18 cellular contexts compared by ENCODE assay signal in genomic region chr4:185881427-185881826, GRCh38.
A peak's percentile ranks its signal among the peaks of the same experiment; 100 is the strongest.
DNase-seq lines count a peak whose midpoint lies in the region; ATAC-seq, FAIRE-seq and TF ChIP-seq lines count a peak whose summit lies in the region.
"Had no signal": no experiment of that assay in that cellular context is flagged by ENCODE, and none has a peak within 500 bp of the region (broad histone marks: within the 10 kb centered on the region; RNA-seq: fewer than 3 reads in every experiment).

No MANE protein-coding gene starts in this region.

- no peak for TF ChIP-seq CTCF in osteoblast (IDR thresholded peaks at IDR 0.05; ENCODE audit: extremely low read depth, low read depth, low read length)

- H3K9me3 ChIP-seq in osteoblast (ENCODE audit: low read depth, low read length): no peaks in the 10 kb centered on the region
- H3K9me3 ChIP-seq: breast epithelium, tibial artery had no signal

- peak overlapping the region; percentile 61 for H3K4me2 ChIP-seq in osteoblast (ENCODE audit: insufficient read depth, low read length)

- peaks cover 13% of the 10 kb centered on the region for H3K4me1 ChIP-seq in osteoblast (ENCODE audit: insufficient read depth, low read length)
- H3K4me1 ChIP-seq: breast epithelium had no signal

- no peaks in the 10 kb centered on the region for H3K27me3 ChIP-seq in osteoblast (ENCODE audit: insufficient read depth, low read length)
- H3K27me3 ChIP-seq: breast epithelium, tibial artery had no signal

- DNase-seq in EH (ENCODE audit: low read depth) (peak; percentile 43), epithelial cell of prostate (ENCODE audit: low read depth, low spot score) (no peak), osteoblast (ENCODE audit: insufficient read length, low spot score, missing footprints) (no peak), T-helper 9 cell (no peak), DMS53 (lab: John Stamatoyannopoulos, UW) (no peak)
- no peak for DNase-seq in stimulated activated CD8-positive, alpha-beta memory T cell treated with anti-CD3 and anti-CD28 coated beads, Interleukin-4, amount 100 ng/mL, for 48 hours
- DNase-seq: activated CD4-positive, alpha-beta T cell treated with anti-CD3 and anti-CD28 coated beads, Interleukin-2, amount 10 ng/mL, durations not matched to agents 24 days and 14 days; activated naive CD8-positive, alpha-beta T cell treated with anti-CD3 and anti-CD28 coated beads, Interleukin-2, amount 10 ng/mL, durations not matched to agents 7 days and 5 days; DND-41; mesenchymal stem cell; natural killer cell; NCI-H526; stimulated activated naive CD4-positive, alpha-beta T cell treated with Interleukin-2 at 50 U/mL for 16 hours; tibial artery had no signal

- no peak overlapping the region for H2AFZ ChIP-seq in osteoblast (ENCODE audit: low read length)

- H3K27ac ChIP-seq in epithelial cell of prostate: peak overlapping the region; percentile 24
- H3K27ac ChIP-seq in osteoblast (ENCODE audit: low read depth, low read length): peak overlapping the region; percentile 57
- H3K27ac ChIP-seq: breast epithelium, tibial artery had no signal

- no peaks in the 10 kb centered on the region for H3K79me2 ChIP-seq in osteoblast (ENCODE audit: insufficient read depth, low read length)

- H3K36me3 ChIP-seq in osteoblast (ENCODE audit: insufficient read depth, low read length): no peaks in the 10 kb centered on the region
- H3K36me3 ChIP-seq: breast epithelium, tibial artery had no signal

- ATAC-seq in GM18858 (IDR thresholded peaks at IDR 0.05; ENCODE audit: unreplicated experiment): no peak
- ATAC-seq: activated T-helper 17 cell treated with anti-CD3 and anti-CD28 coated beads, Interleukin-2, amount 50 U/mL, for 72 hours; natural killer cell had no signal

- FAIRE-seq in TTC549 (lab: Jason Lieb, UNC): peak; percentile 50

- H3K4me3 ChIP-seq in osteoblast (ENCODE audit: insufficient read depth, low read length): no peak overlapping the region
- H3K4me3 ChIP-seq: breast epithelium, tibial artery had no signal

- no peaks in the 10 kb centered on the region for H4K20me1 ChIP-seq in osteoblast (ENCODE audit: insufficient read depth, low read length)
